In the genomic region with DNA sequence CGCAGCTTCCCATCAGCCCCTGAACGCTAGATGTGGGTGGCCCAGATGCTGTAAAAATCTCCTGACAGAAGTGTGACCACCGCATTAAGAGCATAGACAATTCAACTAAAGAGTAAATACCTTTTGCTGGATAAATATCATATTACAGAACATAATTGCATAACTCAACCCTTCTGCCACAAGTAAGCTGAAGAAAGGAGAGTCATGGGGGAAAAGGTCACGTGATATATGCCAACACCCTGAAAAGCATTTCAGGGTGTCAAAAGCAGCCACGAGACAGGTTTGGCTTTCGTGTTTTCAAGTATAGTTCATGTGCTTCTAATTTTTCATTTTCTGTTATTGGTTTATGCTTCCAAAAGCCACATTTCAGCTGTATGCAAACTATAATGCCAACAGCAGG, we compare ENCODE assay signal across 17 cellular contexts.
A peak's percentile ranks its signal among the peaks of the same experiment; 100 is the strongest.
DNase-seq lines count a peak whose midpoint lies in the region; ATAC-seq and TF ChIP-seq lines count a peak whose summit lies in the region.
"Had no signal": no experiment of that assay in that cellular context is flagged by ENCODE, and none has a peak within 500 bp of the region (broad histone marks: within the 10 kb centered on the region; RNA-seq: fewer than 3 reads in every experiment).

No MANE protein-coding gene starts in this region.

- H3K9me3 Mint-ChIP-seq in naive thymus-derived CD8-positive, alpha-beta T cell = no peaks in the 10 kb centered on the region
- H3K9me3 Mint-ChIP-seq: activated CD4-positive, alpha-beta T cell treated with anti-CD3 and anti-CD28 coated beads, Interleukin-2, amount 10 ng/mL, durations not matched to agents 7 days and 5 days; activated naive CD4-positive, alpha-beta T cell treated with anti-CD3 and anti-CD28 coated beads, Interleukin-2, amount 50 U/mL, for 24 hours had no signal

- no peaks in the 10 kb centered on the region for H3K36me3 ChIP-seq in colonic mucosa
- H3K36me3 ChIP-seq: brain microvascular endothelial cell, esophagus squamous epithelium, thoracic aorta had no signal

- intact Hi-C loops in colonic mucosa (cut with DNase I) = no loop called here

- TF ChIP-seq CTCF in colonic mucosa (IDR thresholded peaks at IDR 0.05) = no peak

- H3K27ac Mint-ChIP-seq in naive thymus-derived CD8-positive, alpha-beta T cell = no peak overlapping the region
- H3K27ac Mint-ChIP-seq: activated CD4-positive, alpha-beta T cell treated with anti-CD3 and anti-CD28 coated beads, Interleukin-2, amount 10 ng/mL, durations not matched to agents 7 days and 5 days; activated naive CD4-positive, alpha-beta T cell treated with anti-CD3 and anti-CD28 coated beads, Interleukin-2, amount 50 U/mL, for 24 hours; B cell had no signal

- no peaks in the 10 kb centered on the region for H3K36me3 Mint-ChIP-seq in naive thymus-derived CD8-positive, alpha-beta T cell
- H3K36me3 Mint-ChIP-seq: activated naive CD4-positive, alpha-beta T cell treated with anti-CD3 and anti-CD28 coated beads, Interleukin-2, amount 50 U/mL, for 24 hours had no signal

- no peaks in the 10 kb centered on the region for H3K9me3 ChIP-seq in colonic mucosa
- H3K9me3 ChIP-seq: esophagus squamous epithelium, thoracic aorta had no signal

- no peak overlapping the region for H3K4me3 ChIP-seq in colonic mucosa
- H3K4me3 ChIP-seq: dorsolateral prefrontal cortex, esophagus squamous epithelium, thoracic aorta had no signal

- no peaks in the 10 kb centered on the region for H3K4me1 ChIP-seq in colonic mucosa
- H3K4me1 ChIP-seq: parathyroid adenoma had no signal

- H3K4me1 Mint-ChIP-seq in naive thymus-derived CD8-positive, alpha-beta T cell = no peaks in the 10 kb centered on the region
- H3K4me1 Mint-ChIP-seq: activated CD4-positive, alpha-beta T cell treated with anti-CD3 and anti-CD28 coated beads, Interleukin-2, amount 10 ng/mL, durations not matched to agents 7 days and 5 days; activated naive CD4-positive, alpha-beta T cell treated with anti-CD3 and anti-CD28 coated beads, Interleukin-2, amount 50 U/mL, for 24 hours; B cell had no signal

- H3K27me3 Mint-ChIP-seq in naive thymus-derived CD8-positive, alpha-beta T cell = peaks cover 5 to 42% (median 16%) of the 10 kb centered on the region in 5 donors

- POLR2A ChIA-PET in naive thymus-derived CD8-positive, alpha-beta T cell (lab: Charles Lee) = no interaction called here

- DNase-seq in EH (ENCODE audit: low read depth) (peak; percentile 24), M059J (ENCODE audit: low read depth) (peak; percentile 24), amniotic epithelial cell (ENCODE audit: low read depth) (peak; percentile 61), iris pigment epithelial cell (ENCODE audit: low read depth) (peak; percentile 83), colonic mucosa (no peak), GOT3 (lab: John Stamatoyannopoulos, UW) (no peak)
- no peak for DNase-seq in activated T-cell treated with anti-CD3 and anti-CD28 coated beads, Interleukin-2, amount 50 U/mL, for 48 hours
- DNase-seq in naive thymus-derived CD8-positive, alpha-beta T cell = no peak
- DNase-seq: activated CD4-positive, alpha-beta T cell treated with anti-CD3 and anti-CD28 coated beads, Interleukin-2, amount 10 ng/mL, durations not matched to agents 7 days and 5 days; brain microvascular endothelial cell; dorsolateral prefrontal cortex; esophagus squamous epithelium; left colon had no signal

- no peak overlapping the region for H3K4me3 Mint-ChIP-seq in naive thymus-derived CD8-positive, alpha-beta T cell
- H3K4me3 Mint-ChIP-seq: activated CD4-positive, alpha-beta T cell treated with anti-CD3 and anti-CD28 coated beads, Interleukin-2, amount 10 ng/mL, durations not matched to agents 7 days and 5 days; activated naive CD4-positive, alpha-beta T cell treated with anti-CD3 and anti-CD28 coated beads, Interleukin-2, amount 50 U/mL, for 24 hours; B cell had no signal

- H3K27me3 ChIP-seq in colonic mucosa = no peaks in the 10 kb centered on the region
- H3K27me3 ChIP-seq: brain microvascular endothelial cell, dorsolateral prefrontal cortex, esophagus squamous epithelium had no signal

- no peak for ATAC-seq in naive thymus-derived CD8-positive, alpha-beta T cell
- ATAC-seq: left colon had no signal

- H3K9ac ChIP-seq in colonic mucosa (ENCODE audit: low read depth in 2 of 2, low read length in 2 of 2) = no peak overlapping the region
- H3K9ac ChIP-seq: parathyroid adenoma had no signal

- no peak overlapping the region for H3K27ac ChIP-seq in colonic mucosa
- H3K27ac ChIP-seq: brain microvascular endothelial cell, dorsolateral prefrontal cortex, esophagus squamous epithelium, parathyroid adenoma, thoracic aorta had no signal

Comparison
In these comparisons a context has a peak if more than half of its experiments do, and no peak if none do; other contexts are left out.
1. DNase-seq: peak in EH (single experiment), M059J (single experiment), amniotic epithelial cell (single experiment) and iris pigment epithelial cell (single experiment); none in colonic mucosa (single experiment), activated T-cell treated with anti-CD3 and anti-CD28 coated beads, Interleukin-2, amount 50 U/mL, for 48 hours (0 of 2), GOT3 (single experiment) and naive thymus-derived CD8-positive, alpha-beta T cell (0 of 10).